ENCODE assay signal across 9 cellular contexts in genomic region chr22:22397292-22397870, GRCh38.
DNase-seq lines count a peak whose midpoint lies in the region; ATAC-seq and TF ChIP-seq lines count a peak whose summit lies in the region.
"Had no signal": no experiment of that assay in that cellular context is flagged by ENCODE, and none has a peak within 500 bp of the region (broad histone marks: within the 10 kb centered on the region; RNA-seq: fewer than 3 reads in every experiment).

No MANE protein-coding gene starts in this region.

- DNase-seq in A172 (ENCODE audit: low spot score): peak; percentile 69
- DNase-seq in H4 (ENCODE audit: low spot score): peak; percentile 47
- peak; percentile 50 for DNase-seq in MCF 10A (ENCODE audit: unreplicated experiment)
- DNase-seq in left lobe of liver (ENCODE audit: low spot score): peak; percentile 36
- DNase-seq in amniotic stem cell (lab: John Stamatoyannopoulos, UW): no peak
- DNase-seq in NCI-H2171 (lab: John Stamatoyannopoulos, UW): no peak
- no peak for DNase-seq in activated CD4-positive, alpha-beta T cell treated with anti-CD3 and anti-CD28 coated beads for 1 hour
- DNase-seq in NCI-H1436 (lab: John Stamatoyannopoulos, UW): no peak
- DNase-seq: activated T-cell treated with anti-CD3 and anti-CD28 coated beads, Interleukin-2, amount 50 U/mL, for 1 hour had no signal

- CTCF ChIA-PET in MCF 10A (lab: Yijun Ruan, JAX): interaction anchor here (1.2 kb wide), 1 partner anchor 11 kb away, joined by 3 read pairs; no protein-coding TSS in a partner anchor

- POLR2A ChIA-PET in MCF 10A (lab: Yijun Ruan, JAX): interaction anchor here (1.1 kb wide), 1 partner anchor 10 kb away, joined by 3 read pairs; no protein-coding TSS in a partner anchor

- H3K4me3 Mint-ChIP-seq in MCF 10A (ENCODE audit: unreplicated experiment): no peak overlapping the region

- no peak overlapping the region for H3K27ac Mint-ChIP-seq in MCF 10A (ENCODE audit: low read depth, unreplicated experiment)

- no peak for TF ChIP-seq CTCF in MCF 10A (IDR thresholded peaks at IDR 0.05; ENCODE audit: unreplicated experiment)

- intact Hi-C loops in MCF 10A (cut with micrococcal nuclease): no loop called here

- no peak for ATAC-seq in left lobe of liver

- BruUV-seq in MCF 10A (replicated peaks; lab: Mats Ljungman, UMichigan): no TSS peak

- no peaks in the 10 kb centered on the region for H3K9me3 Mint-ChIP-seq in MCF 10A (ENCODE audit: unreplicated experiment)

- peaks cover 21% of the 10 kb centered on the region for H3K27me3 Mint-ChIP-seq in MCF 10A (ENCODE audit: insufficient read depth, unreplicated experiment)

- H3K4me1 Mint-ChIP-seq in MCF 10A (ENCODE audit: insufficient read depth, unreplicated experiment): peaks cover 5% of the 10 kb centered on the region

- no peaks in the 10 kb centered on the region for H3K36me3 Mint-ChIP-seq in MCF 10A (ENCODE audit: insufficient read depth, unreplicated experiment)

Comparison
In these comparisons a context has a peak if more than half of its experiments do, and no peak if none do; other contexts are left out.
1. DNase-seq: peak in A172 (single experiment), H4 (single experiment), MCF 10A (single experiment) and left lobe of liver (single experiment); none in amniotic stem cell (single experiment), NCI-H2171 (single experiment), activated CD4-positive, alpha-beta T cell treated with anti-CD3 and anti-CD28 coated beads for 1 hour (single experiment) and NCI-H1436 (single experiment).